ENCODE assay signal across 8 cellular contexts in genomic region chr20:23361651-23362391, GRCh38. TPM values are rescaled to one million over a fixed set of nuclear protein-coding genes. Genes with fewer than 3 reads are reported as not detected.
DNase-seq lines count a peak whose midpoint lies in the region; ATAC-seq and TF ChIP-seq lines count a peak whose summit lies in the region.

Gene GZF1, plus strand, starts transcription at chr20:23362182. Its CDS starts 2,202 bp downstream, at chr20:23364384.

- ATAC-seq in CD4-positive, CD25-positive, alpha-beta regulatory T cell (ENCODE audit: low read depth in 2 of 2) = peak; percentile 78 to 82
- peak; percentile 65 for ATAC-seq in GM19452 (IDR thresholded peaks at IDR 0.05; ENCODE audit: unreplicated experiment)
- ATAC-seq in HG03575 (IDR thresholded peaks at IDR 0.05; ENCODE audit: extremely low read depth, insufficient number of reproducible peaks, low FRiP score, unreplicated experiment) = peak; percentile 32

- TF ChIP-seq RAD21 in liver (IDR thresholded peaks at IDR 0.05) = no peak

- H3K4me3 Mint-ChIP-seq in CD4-positive, CD25-positive, alpha-beta regulatory T cell = peak within 1 kb of the TSS; percentile 94 to 98 (median 96)

- H3K4me1 ChIP-seq in CD4-positive, CD25-positive, alpha-beta regulatory T cell (ENCODE audit: control insufficient read depth, insufficient read depth, low read length, poor library complexity, severe bottlenecking) = peaks cover 49% of the 10 kb centered on the region
- H3K4me1 ChIP-seq in liver (ENCODE audit: control insufficient read depth in 4 of 4, insufficient read depth in 4 of 4, low read length in 3 of 4) = peaks cover 7 to 47% (median 32%) of the 10 kb centered on the region in 4 donors

- peak within 1 kb of the TSS; percentile 95 for H3K27ac ChIP-seq in CD4-positive, CD25-positive, alpha-beta regulatory T cell (ENCODE audit: insufficient read depth, low read length, poor library complexity, severe bottlenecking)
- peak within 1 kb of the TSS; percentile 97 for H3K27ac ChIP-seq in liver (ENCODE audit: low read depth in 1 of 2, low read length in 2 of 2)

- peaks cover 7% of the 10 kb centered on the region for H3K27me3 Mint-ChIP-seq in CD4-positive, CD25-positive, alpha-beta regulatory T cell

- peak within 1 kb of the TSS; percentile 94 to 96 (median 95) for H3K27ac Mint-ChIP-seq in CD4-positive, CD25-positive, alpha-beta regulatory T cell

- no peaks in the 10 kb centered on the region for H3K9me3 Mint-ChIP-seq in CD4-positive, CD25-positive, alpha-beta regulatory T cell

- no peaks in the 10 kb centered on the region for H3K27me3 ChIP-seq in CD4-positive, CD25-positive, alpha-beta regulatory T cell (ENCODE audit: control insufficient read depth, insufficient read depth, low read length)
- no peaks in the 10 kb centered on the region for H3K27me3 ChIP-seq in liver (ENCODE audit: control insufficient read depth in 4 of 4, insufficient read depth in 4 of 4, low read length in 3 of 4)

- H3K4me1 Mint-ChIP-seq in CD4-positive, CD25-positive, alpha-beta regulatory T cell = peaks cover 37 to 58% (median 49%) of the 10 kb centered on the region in 4 donors

- peak within 1 kb of the TSS; percentile 84 to 91 for H3K9ac ChIP-seq in liver (ENCODE audit: low read depth in 1 of 2, low read length in 2 of 2)

- peak within 1 kb of the TSS; percentile 87 for H3K4me3 ChIP-seq in CD4-positive, CD25-positive, alpha-beta regulatory T cell (ENCODE audit: low read depth, low read length)
- H3K4me3 ChIP-seq in liver (ENCODE audit: low read depth in 1 of 3, low read length in 3 of 3) = peak within 1 kb of the TSS; percentile 73 to 87 (median 78)

- no peaks in the 10 kb centered on the region for H3K9me3 ChIP-seq in CD4-positive, CD25-positive, alpha-beta regulatory T cell (ENCODE audit: control insufficient read depth in 2 of 2, low read length in 2 of 2)
- H3K9me3 ChIP-seq in liver (ENCODE audit: control insufficient read depth in 4 of 4, low read length in 3 of 4) = no peaks in the 10 kb centered on the region

- no peaks in the 10 kb centered on the region for H3K36me3 ChIP-seq in CD4-positive, CD25-positive, alpha-beta regulatory T cell (ENCODE audit: control insufficient read depth, insufficient read depth, low read length)
- H3K36me3 ChIP-seq in liver (ENCODE audit: control insufficient read depth in 4 of 4, insufficient read depth in 3 of 4, low read depth in 1 of 4, low read length in 3 of 4) = peaks cover 0 to 9% (median 1%) of the 10 kb centered on the region in 4 donors

- peak; percentile 16 for TF ChIP-seq CTCF in liver (IDR thresholded peaks at IDR 0.05; ENCODE audit: low read depth, low read length, missing input control)

- under 1% methylated on average over 95 of the region's 95 CpGs for WGBS in liver

- DNase-seq in CD4-positive, CD25-positive, alpha-beta regulatory T cell = peak; percentile 97 to 98 (median 98)
- DNase-seq in NCI-H82 (lab: John Stamatoyannopoulos, UW) (peak; percentile 98), dermis blood vessel endothelial cell (peak; percentile 99)
- peak; percentile 97 to 98 for DNase-seq in activated CD4-positive, alpha-beta T cell treated with anti-CD3 and anti-CD28 coated beads, Interleukin-2, amount 50 U/mL, for 48 hours
- peak; percentile 98 for DNase-seq in stimulated activated CD4-positive, alpha-beta T cell treated with anti-CD3 and anti-CD28 coated beads, Interleukin-4, amount 100 ng/mL, for 1 hour

- H3K36me3 Mint-ChIP-seq in CD4-positive, CD25-positive, alpha-beta regulatory T cell = peaks cover 17% of the 10 kb centered on the region

TF ChIP-seq in liver, 16 proteins besides CTCF, POLR2A, EP300 and RAD21:
- peak in 1 of 2 donors; percentile 46 for TF ChIP-seq JUND (IDR thresholded peaks at IDR 0.05)
- TF ChIP-seq SP1 (IDR thresholded peaks at IDR 0.05) = peak; percentile 64
- peak in 1 of 2 donors; percentile 17 for TF ChIP-seq RXRA (IDR thresholded peaks at IDR 0.05)
- TF ChIP-seq FOXA1 (IDR thresholded peaks at IDR 0.05) = no peak
- TF ChIP-seq TAF1 (conservative IDR thresholded peaks at IDR 0.05) = no peak
- peak in 1 of 2 donors; percentile 75 for TF ChIP-seq GABPA (IDR thresholded peaks at IDR 0.05 in 1 of 2, conservative IDR thresholded peaks at IDR 0.05 in 1 of 2)
- TF ChIP-seq, protein P1, sequence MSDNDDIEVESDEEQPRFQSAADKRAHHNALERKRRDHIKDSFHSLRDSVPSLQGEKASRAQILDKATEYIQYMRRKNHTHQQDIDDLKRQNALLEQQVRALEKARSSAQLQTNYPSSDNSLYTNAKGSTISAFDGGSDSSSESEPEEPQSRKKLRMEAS (IDR thresholded peaks at IDR 0.05) = peak; percentile 51
- peak; percentile 93 for TF ChIP-seq REST (IDR thresholded peaks at IDR 0.05)
- TF ChIP-seq EGR1 (IDR thresholded peaks at IDR 0.05; ENCODE audit: low read depth in 2 of 2) = peak in 1 of 2 donors; percentile 62
- TF ChIP-seq, protein P2, sequence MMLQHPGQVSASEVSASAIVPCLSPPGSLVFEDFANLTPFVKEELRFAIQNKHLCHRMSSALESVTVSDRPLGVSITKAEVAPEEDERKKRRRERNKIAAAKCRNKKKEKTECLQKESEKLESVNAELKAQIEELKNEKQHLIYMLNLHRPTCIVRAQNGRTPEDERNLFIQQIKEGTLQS (IDR thresholded peaks at IDR 0.05) = peak; percentile 88
- peak; percentile 49 for TF ChIP-seq ZBTB33 (IDR thresholded peaks at IDR 0.05)
- TF ChIP-seq HNF4G (IDR thresholded peaks at IDR 0.05) = no peak
- no peak for TF ChIP-seq FOXA2 (IDR thresholded peaks at IDR 0.05)
- TF ChIP-seq HNF4A (conservative IDR thresholded peaks at IDR 0.05) = no peak
- peak; percentile 88 for TF ChIP-seq YY1 (IDR thresholded peaks at IDR 0.05)
- TF ChIP-seq NR2F2 (IDR thresholded peaks at IDR 0.05) = no peak
TF ChIP-seq in liver: peak in this region for 10.

RNA-seq across cellular contexts. Expression of gene GZF1, which starts in this region (rescaled TPM):
- 24.8 TPM for total RNA-seq in CD4-positive, CD25-positive, alpha-beta regulatory T cell
- polyA plus RNA-seq in CD4-positive, CD25-positive, alpha-beta regulatory T cell = 1 to 10 TPM; 3.1 to 4.1 (median 3.3) TPM
- total RNA-seq in dermis blood vessel endothelial cell (19.1 and 31.5 TPM in 2 replicates), liver (10 to 100 TPM in 1 of 2 donors, 1 to 10 TPM in 1; 5.6 to 11.0 TPM)
- 1 to 10 TPM; 1.6 to 4.5 TPM for polyA plus RNA-seq in liver

Comparison
In these comparisons a context has a peak if more than half of its experiments do, and no peak if none do; other contexts are left out.
1. Peak in every context shown above with its lines: DNase-seq, ATAC-seq, H3K4me3 ChIP-seq and H3K27ac ChIP-seq.